Comparison of ENCODE assay signal across 15 cellular contexts in genomic region chr6:45617441-45617840, GRCh38.
A peak's percentile ranks its signal among the peaks of the same experiment; 100 is the strongest.
DNase-seq lines count a peak whose midpoint lies in the region; FAIRE-seq and TF ChIP-seq lines count a peak whose summit lies in the region.
"Had no signal": no experiment of that assay in that cellular context is flagged by ENCODE, and none has a peak within 500 bp of the region (broad histone marks: within the 10 kb centered on the region; RNA-seq: fewer than 3 reads in every experiment).

No MANE protein-coding gene starts in this region.

- H3K27ac ChIP-seq in HEK293 (ENCODE audit: extremely low read depth, low read depth, low read length) = no peak overlapping the region
- H3K27ac ChIP-seq in mammary epithelial cell (ENCODE audit: insufficient read depth, low read depth, low read length) = no peak overlapping the region
- no peak overlapping the region for H3K27ac ChIP-seq in keratinocyte (ENCODE audit: control insufficient read depth, insufficient read depth, low read length)
- H3K27ac ChIP-seq in ascending aorta = no peak overlapping the region

- H3K4me1 ChIP-seq in HEK293 (ENCODE audit: control insufficient read depth, insufficient read depth, low read length) (no peaks in the 10 kb centered on the region), mammary epithelial cell (ENCODE audit: insufficient read depth, low read length) (peaks cover 32% of the 10 kb centered on the region), keratinocyte (ENCODE audit: control insufficient read depth, extremely low read depth, insufficient read depth, low read length) (peaks cover 22% of the 10 kb centered on the region), ascending aorta (no peaks in the 10 kb centered on the region)

- H3K36me3 ChIP-seq in HEK293 (ENCODE audit: control insufficient read depth in 2 of 2, insufficient read depth in 1 of 2, low read length in 2 of 2) (no peaks in the 10 kb centered on the region), mammary epithelial cell (ENCODE audit: insufficient read depth, low read length) (no peaks in the 10 kb centered on the region), keratinocyte (ENCODE audit: control insufficient read depth in 2 of 2, extremely low read depth in 1 of 2, insufficient read depth in 2 of 2, low read length in 2 of 2) (no peaks in the 10 kb centered on the region), ascending aorta (no peaks in the 10 kb centered on the region)

- in situ Hi-C loops in mammary epithelial cell (cut with MboI; ENCODE audit: low sequenced_read_pairs in 2 of 2) = no loop called here

- H3K79me2 ChIP-seq in mammary epithelial cell (ENCODE audit: insufficient read depth, low read length) (no peaks in the 10 kb centered on the region), keratinocyte (ENCODE audit: control insufficient read depth, insufficient read depth, low read length) (no peaks in the 10 kb centered on the region)

- H3K4me2 ChIP-seq in mammary epithelial cell (ENCODE audit: insufficient read depth, low read depth, low read length) = no peak overlapping the region
- H3K4me2 ChIP-seq in keratinocyte (ENCODE audit: control insufficient read depth, extremely low read depth, insufficient read depth, low read depth, low read length) = no peak overlapping the region
- H3K4me2 ChIP-seq: smooth muscle cell had no signal

- dilution Hi-C loops in mammary epithelial cell (cut with HindIII; ENCODE audit: low sequenced_read_pairs) = no loop called here
- dilution Hi-C loops in keratinocyte (cut with MboI; ENCODE audit: extremely low pct_ligation_motif_present, low sequenced_read_pairs) = no loop called here

- no TSS peak for BruUV-seq in mammary epithelial cell (replicated peaks; lab: Mats Ljungman, UMichigan)

- TF ChIP-seq CTCF in AG04449 (IDR thresholded peaks at IDR 0.05; ENCODE audit: insufficient read depth, low read length, missing control alignments) (peak; percentile 5), HEK293 (tag by site-specific recombination; IDR thresholded peaks at IDR 0.05) (0 out of 2 replicates have a peak, but pooled peaks have one; percentile 22), mammary epithelial cell (conservative IDR thresholded peaks at IDR 0.05 in 1 of 2, IDR thresholded peaks at IDR 0.05 in 1 of 2; ENCODE audit: extremely low read depth in 1 of 2, insufficient read depth in 1 of 2, low read depth in 1 of 2, low read length in 2 of 2) (peak; percentile 29 to 51), keratinocyte (optimal IDR thresholded peaks at IDR 0.05 in 1 of 3, IDR thresholded peaks at IDR 0.05 in 1 of 3, conservative IDR thresholded peaks at IDR 0.05 in 1 of 3; ENCODE audit: extremely low read depth in 1 of 3, insufficient read depth in 2 of 3, low read length in 3 of 3) (peak in 2 of 3 experiments; percentile 17 to 34), GM10266 (IDR thresholded peaks at IDR 0.05; ENCODE audit: control insufficient read depth, insufficient read depth, low read depth, missing control alignments) (no peak), ascending aorta (IDR thresholded peaks at IDR 0.05) (no peak)

- no peaks in the 10 kb centered on the region for H3K9me3 ChIP-seq in HEK293 (ENCODE audit: control insufficient read depth, insufficient read depth, low read depth, low read length)
- H3K9me3 ChIP-seq in mammary epithelial cell (replicated peaks; ENCODE audit: insufficient read depth, low read length) = no peaks in the 10 kb centered on the region
- H3K9me3 ChIP-seq in keratinocyte (ENCODE audit: control insufficient read depth, low read depth, low read length) = no peaks in the 10 kb centered on the region
- H3K9me3 ChIP-seq in ascending aorta = no peaks in the 10 kb centered on the region

- FAIRE-seq in keratinocyte (lab: Jason Lieb, UNC) = no peak

- H4K20me1 ChIP-seq in mammary epithelial cell (ENCODE audit: insufficient read depth, low read length) (no peaks in the 10 kb centered on the region), keratinocyte (ENCODE audit: control insufficient read depth, extremely low read depth, insufficient read depth, low read length) (no peaks in the 10 kb centered on the region)

- 61% methylated on average over 3 of the region's 3 CpGs for WGBS in mammary epithelial cell (ENCODE audit: low coverage, missing lambda C conversion rate)

- POLR2A ChIA-PET in AG04449 (lab: Yijun Ruan, JAX) (no interaction called here), HEK293 (lab: Yijun Ruan, JAX) (interaction anchor here (1.0 kb wide), 1 partner anchor 143 kb away, joined by 4 read pairs; no protein-coding TSS in a partner anchor)

- intact Hi-C loops in mammary epithelial cell (cut with micrococcal nuclease) (loop anchor here (2.0 to 5.0 kb wide), 2 partner anchors 97 to 240 kb away; partner anchors contain the start of gene SUPT3H), ascending aorta (cut with DNase I) (no loop called here)

- no peaks in the 10 kb centered on the region for H3K9me1 ChIP-seq in keratinocyte (ENCODE audit: control insufficient read depth, extremely low read depth, insufficient read depth, low read length)

- DNase-seq in AG04449 (ENCODE audit: low read depth, low spot score) (no peak), mammary epithelial cell (peak; percentile 77), keratinocyte (ENCODE audit: low read depth, low spot score) (no peak), NCI-H1105 treated with DMSO at 0.1 percent for 48 hours (lab: John Stamatoyannopoulos, UW) (no peak), GM10266 (ENCODE audit: extremely low spot score) (no peak), HuH-7.5 (ENCODE audit: low spot score) (no peak), ascending aorta (ENCODE audit: low spot score in 2 of 2) (no peak)
- DNase-seq: activated naive CD8-positive, alpha-beta T cell treated with anti-CD3 and anti-CD28 coated beads, Interleukin-2, amount 10 ng/mL, durations not matched to agents 7 days and 5 days; activated T-cell treated with anti-CD3 and anti-CD28 coated beads, Interleukin-2, amount 50 U/mL, for 24 hours; DMS 273 treated with DMSO at 0.1 percent for 48 hours; foreskin melanocyte; NCI-H446 treated with DMSO at 0.1 percent for 48 hours; T-helper 17 cell had no signal

- no peak overlapping the region for H3K9ac ChIP-seq in mammary epithelial cell (ENCODE audit: insufficient read depth, low read length)
- no peak overlapping the region for H3K9ac ChIP-seq in keratinocyte (ENCODE audit: control insufficient read depth, extremely low read depth, insufficient read depth, low read length)

- H3K27me3 ChIP-seq in mammary epithelial cell (ENCODE audit: insufficient read depth, low read length) (no peaks in the 10 kb centered on the region), keratinocyte (ENCODE audit: control insufficient read depth, extremely low read depth, insufficient read depth, low read length) (no peaks in the 10 kb centered on the region), ascending aorta (no peaks in the 10 kb centered on the region)

- no peak overlapping the region for H2AFZ ChIP-seq in mammary epithelial cell (ENCODE audit: low read depth, low read length)
- no peak overlapping the region for H2AFZ ChIP-seq in keratinocyte (ENCODE audit: control insufficient read depth, low read length)

- no peak overlapping the region for H3K4me3 ChIP-seq in AG04449 (ENCODE audit: low read depth, low read length)
- no peak overlapping the region for H3K4me3 ChIP-seq in HEK293 (ENCODE audit: low read depth, low read length)
- H3K4me3 ChIP-seq in mammary epithelial cell (replicated peaks in 1 of 3; ENCODE audit: insufficient read depth in 1 of 3, low read depth in 2 of 3, low read length in 3 of 3) = no peak overlapping the region
- no peak overlapping the region for H3K4me3 ChIP-seq in keratinocyte (ENCODE audit: control insufficient read depth in 2 of 3, extremely low read depth in 1 of 3, insufficient read depth in 2 of 3, low read depth in 1 of 3, low read length in 3 of 3)
- H3K4me3 ChIP-seq in ascending aorta = no peak overlapping the region
- H3K4me3 ChIP-seq: smooth muscle cell had no signal

- CTCF ChIA-PET in AG04449 (lab: Yijun Ruan, JAX) (no interaction called here), HEK293 (lab: Yijun Ruan, JAX) (interaction anchor here (0.6 to 1.1 kb wide), 3 partner anchors 80 to 153 kb away, joined by 4 to 6 read pairs (median 6); no protein-coding TSS in a partner anchor), mammary epithelial cell (lab: Charles Lee; ENCODE audit: low non-redundant PET) (interaction anchor here (0.7 kb wide), 1 partner anchor 94 kb away, joined by 4 read pairs; no protein-coding TSS in a partner anchor)

TF ChIP-seq in HEK293, 187 proteins besides CTCF, POLR2A, EP300 and RAD21:
- TF ChIP-seq ZNF654 (tag by site-specific recombination; IDR thresholded peaks at IDR 0.05; ENCODE audit: low read depth) (peak; percentile 14; the same call in 1 of the 2 replicates), FEZF1 (tag by site-specific recombination; IDR thresholded peaks at IDR 0.05) (peak; percentile 22; the same call in 1 of the 2 replicates), ZNF571 (tag by site-specific recombination; IDR thresholded peaks at IDR 0.05) (no peak)

Comparison
In these comparisons a context has a peak if more than half of its experiments do, and no peak if none do; other contexts are left out.
1. CTCF ChIP-seq: peak in AG04449 (single experiment), HEK293 (single experiment), mammary epithelial cell (2 of 2) and keratinocyte (2 of 3); none in GM10266 (single experiment) and ascending aorta (0 of 3).